ENCODE assay signal across 8 cellular contexts in genomic region chr16:73019456-73020362, GRCh38.
DNase-seq lines count a peak whose midpoint lies in the region; FAIRE-seq and TF ChIP-seq lines count a peak whose summit lies in the region.
"Had no signal": no experiment of that assay in that cellular context is flagged by ENCODE, and none has a peak within 500 bp of the region (broad histone marks: within the 10 kb centered on the region; RNA-seq: fewer than 3 reads in every experiment).

No MANE protein-coding gene starts in this region.

- peak overlapping the region in 3 of 5 donors; percentile 11 to 31 (median 28) for H3K9ac ChIP-seq in subcutaneous abdominal adipose tissue (ENCODE audit: low read length in 5 of 5)

- DNase-seq in HTR-8/SVneo (ENCODE audit: insufficient read length, low spot score) (peak; percentile 86), astrocyte of the cerebellum (ENCODE audit: low read depth) (peak; percentile 36), hepatic stellate cell (ENCODE audit: low spot score) (peak; percentile 85), NCI-H510A treated with DMSO at 0.1 percent for 48 hours (lab: John Stamatoyannopoulos, UW) (no peak), NCI-H748 treated with DMSO at 0.1 percent for 48 hours (lab: John Stamatoyannopoulos, UW) (no peak), OCI-M1 (lab: John Stamatoyannopoulos, UW) (no peak)
- DNase-seq: activated CD8-positive, alpha-beta T cell treated with anti-CD3 and anti-CD28 coated beads, Interleukin-2, amount 10 ng/mL, durations not matched to agents 7 days and 5 days had no signal

- H3K27ac ChIP-seq in subcutaneous abdominal adipose tissue (ENCODE audit: low read depth, low read length): peak overlapping the region; percentile 90

- H3K4me1 ChIP-seq in subcutaneous abdominal adipose tissue (ENCODE audit: control insufficient read depth in 5 of 5, insufficient read depth in 5 of 5, low read length in 5 of 5): peaks cover 10 to 46% (median 37%) of the 10 kb centered on the region in 5 donors

- no peaks in the 10 kb centered on the region for H3K9me3 ChIP-seq in subcutaneous abdominal adipose tissue (ENCODE audit: control insufficient read depth in 5 of 5, low read length in 5 of 5)

- no peaks in the 10 kb centered on the region for H3K27me3 ChIP-seq in subcutaneous abdominal adipose tissue (ENCODE audit: control insufficient read depth in 5 of 5, insufficient read depth in 4 of 5, low read length in 5 of 5)

- H3K4me3 ChIP-seq in astrocyte of the cerebellum (ENCODE audit: low read depth, low read length) (no peak overlapping the region), subcutaneous abdominal adipose tissue (ENCODE audit: low read depth in 1 of 5, low read length in 5 of 5) (peak overlapping the region in 2 of 5 donors; percentile 11 to 26)

- in situ Hi-C loops in astrocyte of the cerebellum (cut with HindIII; ENCODE audit: low sequenced_read_pairs): no loop called here

- peaks cover 0 to 6% (median 0%) of the 10 kb centered on the region in 5 donors for H3K36me3 ChIP-seq in subcutaneous abdominal adipose tissue (ENCODE audit: control insufficient read depth in 5 of 5, insufficient read depth in 5 of 5, low read length in 5 of 5)

- no peak for TF ChIP-seq CTCF in astrocyte of the cerebellum (IDR thresholded peaks at IDR 0.05; ENCODE audit: low read depth, low read length, missing control alignments)

- peak; percentile 76 for FAIRE-seq in HTR-8/SVneo (lab: Jason Lieb, UNC)

Comparison
In these comparisons a context has a peak if more than half of its experiments do, and no peak if none do; other contexts are left out.
1. DNase-seq: peak in HTR-8/SVneo (single experiment), astrocyte of the cerebellum (single experiment) and hepatic stellate cell (single experiment); none in NCI-H510A treated with DMSO at 0.1 percent for 48 hours (single experiment), NCI-H748 treated with DMSO at 0.1 percent for 48 hours (single experiment) and OCI-M1 (single experiment).